7 cellular contexts compared by ENCODE assay signal in the genomic region with DNA sequence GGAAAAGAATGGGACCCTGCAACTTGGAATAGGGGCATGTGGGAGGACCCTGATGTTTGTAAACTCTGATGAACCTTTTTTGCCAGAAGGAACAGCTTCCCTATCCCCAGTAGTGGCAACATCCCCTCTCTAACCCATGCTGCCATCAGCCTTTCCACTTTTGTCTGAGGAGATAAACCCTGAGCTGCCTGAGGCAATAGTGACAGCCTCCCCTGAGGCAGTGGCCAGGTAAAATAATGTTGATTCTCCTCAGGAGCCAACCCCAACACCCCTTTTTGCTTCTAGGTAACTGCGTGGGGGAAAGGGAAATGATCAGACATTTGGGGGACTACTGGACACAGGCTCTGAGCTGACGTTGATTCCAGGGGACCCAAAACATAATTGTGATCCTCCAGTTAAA.
"Had no signal": no experiment of that assay in that cellular context is flagged by ENCODE, and none has a peak within 500 bp of the region (broad histone marks: within the 10 kb centered on the region; RNA-seq: fewer than 3 reads in every experiment).

No MANE protein-coding gene starts in this region.

- H3K27ac Mint-ChIP-seq: IgD-negative memory B cell had no signal

- H3K4me3 ChIP-seq: K562 had no signal

- ATAC-seq: HepG2, K562 had no signal

- H3K36me3 Mint-ChIP-seq: IgD-negative memory B cell had no signal

- H3K4me1 Mint-ChIP-seq: IgD-negative memory B cell had no signal

- DNase-seq: IMR-90, KBM-7, KG1 had no signal

- H3K27me3 Mint-ChIP-seq: IgD-negative memory B cell had no signal

- H3K9me3 Mint-ChIP-seq: IgD-negative memory B cell had no signal

- H3K4me3 Mint-ChIP-seq: IgD-negative memory B cell had no signal

- H3K27ac ChIP-seq: HL-60 had no signal
